25 cellular contexts compared by ENCODE assay signal in the genomic region with DNA sequence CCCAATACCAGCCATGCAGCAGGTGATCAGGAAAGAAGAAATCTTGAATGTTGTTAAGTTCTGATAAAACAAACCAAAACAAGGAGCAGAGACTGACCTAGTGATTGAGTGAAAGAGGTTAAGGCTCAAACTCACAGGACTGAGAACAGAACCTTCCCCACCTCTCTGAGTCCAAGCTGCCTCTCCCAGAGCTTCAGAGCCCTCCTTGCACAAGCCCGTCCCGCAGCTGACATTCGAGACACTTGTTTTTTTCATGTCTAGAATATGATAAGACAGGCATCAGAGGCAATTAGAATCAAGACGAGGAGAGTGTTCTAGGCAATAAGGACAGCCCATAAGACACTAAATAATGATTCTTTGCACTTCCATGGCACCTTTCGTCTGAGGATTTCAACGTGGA.
"Had no signal": no experiment of that assay in that cellular context is flagged by ENCODE, and none has a peak within 500 bp of the region (broad histone marks: within the 10 kb centered on the region; RNA-seq: fewer than 3 reads in every experiment).

No MANE protein-coding gene starts in this region.

- H3K27ac ChIP-seq: adrenal gland, body of pancreas, heart right ventricle, left ventricle myocardium inferior, right lobe of liver, upper lobe of left lung had no signal

- H3K4me3 Mint-ChIP-seq: activated CD8-positive, alpha-beta T cell treated with anti-CD3 and anti-CD28 coated beads for 36 hours; activated naive CD4-positive, alpha-beta T cell treated with anti-CD3 and anti-CD28 coated beads for 36 hours; activated naive CD8-positive, alpha-beta T cell treated with anti-CD3 and anti-CD28 coated beads for 36 hours; activated T-helper 1 cell treated with anti-CD3 and anti-CD28 coated beads, Interleukin-12 subunit alpha, Interleukin-12 subunit beta, Interleukin-2, Interleukin-4 antibody, amounts not matched to agents 30 ng/mL and 10 ng/mL and 1 ng/mL, durations not matched to agents 14 hours and 24 hours and 36 hours; endodermal cell; nephron; T-helper 17 cell; WTC11 had no signal

- DNase-seq: activated CD4-positive, alpha-beta T cell treated with anti-CD3 and anti-CD28 coated beads, Interleukin-2, amount 50 U/mL, for 1 hour; activated CD8-positive, alpha-beta T cell treated with anti-CD3 and anti-CD28 coated beads for 36 hours; activated effector memory CD4-positive, alpha-beta T cell treated with anti-CD3 and anti-CD28 coated beads, Interleukin-2, amount 50 U/mL, for 16 hours; activated naive CD4-positive, alpha-beta T cell treated with anti-CD3 and anti-CD28 coated beads for 36 hours; activated naive CD8-positive, alpha-beta T cell treated with anti-CD3 and anti-CD28 coated beads for 36 hours; activated T-cell treated with anti-CD3 and anti-CD28 coated beads, Interleukin-2, amount 50 U/mL, for 1 hour; adrenal gland; aorta; body of pancreas; cortex of kidney; endodermal cell; foreskin melanocyte; heart right ventricle; left ventricle myocardium inferior; mucosa of descending colon; posterior cingulate gyrus; right lobe of liver; stimulated activated CD4-positive, alpha-beta T cell treated with anti-CD3 and anti-CD28 coated beads, Interleukin-2, amount 100 ng/mL, for 48 hours; stimulated activated naive CD8-positive, alpha-beta T cell treated with anti-CD3 and anti-CD28 coated beads, Interleukin-15, Interleukin-2, amounts not matched to agents 100 U/mL and 50 U/mL, for 24 hours; T-helper 17 cell; upper lobe of left lung had no signal

- H3K9me3 Mint-ChIP-seq: activated CD8-positive, alpha-beta T cell treated with anti-CD3 and anti-CD28 coated beads for 36 hours; activated naive CD4-positive, alpha-beta T cell treated with anti-CD3 and anti-CD28 coated beads for 36 hours; activated naive CD8-positive, alpha-beta T cell treated with anti-CD3 and anti-CD28 coated beads for 36 hours; activated T-helper 1 cell treated with anti-CD3 and anti-CD28 coated beads, Interleukin-12 subunit alpha, Interleukin-12 subunit beta, Interleukin-2, Interleukin-4 antibody, amounts not matched to agents 30 ng/mL and 10 ng/mL and 1 ng/mL, durations not matched to agents 14 hours and 24 hours and 36 hours; endodermal cell; nephron had no signal

- H3K27me3 ChIP-seq: adrenal gland, body of pancreas, right lobe of liver, upper lobe of left lung had no signal

- H3K4me3 ChIP-seq: adrenal gland, body of pancreas, heart right ventricle, left ventricle myocardium inferior, lung, mucosa of descending colon, right lobe of liver, upper lobe of left lung had no signal

- H3K9me3 ChIP-seq: adrenal gland, body of pancreas, heart right ventricle, left ventricle myocardium inferior, mucosa of descending colon, right lobe of liver, upper lobe of left lung had no signal

- H3K27me3 Mint-ChIP-seq: activated CD8-positive, alpha-beta T cell treated with anti-CD3 and anti-CD28 coated beads for 36 hours had no signal

- H3K4me1 Mint-ChIP-seq: activated naive CD8-positive, alpha-beta T cell treated with anti-CD3 and anti-CD28 coated beads for 36 hours; endodermal cell; T-helper 17 cell had no signal

- ATAC-seq: activated CD8-positive, alpha-beta T cell treated with anti-CD3 and anti-CD28 coated beads for 36 hours; body of pancreas; heart right ventricle; mucosa of descending colon; right lobe of liver; stimulated activated naive CD8-positive, alpha-beta T cell treated with anti-CD3 and anti-CD28 coated beads, Interleukin-15, Interleukin-2, amounts not matched to agents 100 U/mL and 50 U/mL, for 24 hours; T-helper 17 cell; WTC11 had no signal

- H3K36me3 Mint-ChIP-seq: activated naive CD8-positive, alpha-beta T cell treated with anti-CD3 and anti-CD28 coated beads for 36 hours; WTC11 had no signal

- H3K27ac Mint-ChIP-seq: activated CD8-positive, alpha-beta T cell treated with anti-CD3 and anti-CD28 coated beads for 36 hours; activated naive CD4-positive, alpha-beta T cell treated with anti-CD3 and anti-CD28 coated beads for 36 hours; activated naive CD8-positive, alpha-beta T cell treated with anti-CD3 and anti-CD28 coated beads for 36 hours; activated T-helper 1 cell treated with anti-CD3 and anti-CD28 coated beads, Interleukin-12 subunit alpha, Interleukin-12 subunit beta, Interleukin-2, Interleukin-4 antibody, amounts not matched to agents 30 ng/mL and 10 ng/mL and 1 ng/mL, durations not matched to agents 14 hours and 24 hours and 36 hours; endodermal cell; T-helper 17 cell; WTC11 had no signal

- H3K36me3 ChIP-seq: adrenal gland, heart right ventricle, left ventricle myocardium inferior, right lobe of liver, upper lobe of left lung had no signal

- H3K4me1 ChIP-seq: adrenal gland, body of pancreas, heart right ventricle, left ventricle myocardium inferior, right lobe of liver, upper lobe of left lung had no signal
